In genomic region chr15:94972314-94972713, GRCh38 we compare ENCODE assay signal across 20 cellular contexts.
A peak's percentile ranks its signal among the peaks of the same experiment; 100 is the strongest.
DNase-seq lines count a peak whose midpoint lies in the region; ATAC-seq and TF ChIP-seq lines count a peak whose summit lies in the region.
"Had no signal": no experiment of that assay in that cellular context is flagged by ENCODE, and none has a peak within 500 bp of the region (broad histone marks: within the 10 kb centered on the region; RNA-seq: fewer than 3 reads in every experiment).

No MANE protein-coding gene starts in this region.

- no peak for ATAC-seq in GM19324 (IDR thresholded peaks at IDR 0.05; ENCODE audit: low FRiP score, unreplicated experiment)
- ATAC-seq: A549, HCT116, heart left ventricle had no signal

- H3K36me3 Mint-ChIP-seq in endodermal cell (ENCODE audit: low read depth), result no peaks in the 10 kb centered on the region

- peaks cover 25% of the 10 kb centered on the region for H3K4me1 Mint-ChIP-seq in endodermal cell

- H3K18ac ChIP-seq in mesenchymal stem cell (ENCODE audit: low read depth in 1 of 2, low read length in 2 of 2), result peak overlapping the region in 1 of 2 experiments; percentile 49

- no peak overlapping the region for H4K91ac ChIP-seq in mesenchymal stem cell (ENCODE audit: low read length)

- no peak overlapping the region for H3K4me3 Mint-ChIP-seq in endodermal cell
- H3K4me3 Mint-ChIP-seq: stimulated activated naive CD8-positive, alpha-beta T cell treated with anti-CD3 and anti-CD28 coated beads, Interleukin-15, Interleukin-2, amounts not matched to agents 100 ng/mL and 50 ng/mL, for 24 hours had no signal

- no peak overlapping the region for H4K8ac ChIP-seq in mesenchymal stem cell (ENCODE audit: low read length)

- no peak overlapping the region for H3K14ac ChIP-seq in mesenchymal stem cell (ENCODE audit: low read length in 2 of 2)

- no peaks in the 10 kb centered on the region for H3K36me3 ChIP-seq in endodermal cell (ENCODE audit: control insufficient read depth, insufficient read depth, low read length)
- no peaks in the 10 kb centered on the region for H3K36me3 ChIP-seq in mesenchymal stem cell (ENCODE audit: control insufficient read depth in 1 of 2, insufficient read depth in 2 of 2, low read depth in 1 of 2, low read length in 2 of 2)
- H3K36me3 ChIP-seq: heart left ventricle, neutrophil had no signal

- H3K9ac ChIP-seq in endodermal cell (ENCODE audit: extremely low read depth, low read length, poor library complexity, severe bottlenecking), result no peak overlapping the region
- H3K9ac ChIP-seq in mesenchymal stem cell (ENCODE audit: low read length), result no peak overlapping the region

- intact Hi-C loops in posterior cingulate gyrus (cut with DNase I), result no loop called here

- no peak overlapping the region for H2AK5ac ChIP-seq in mesenchymal stem cell (ENCODE audit: low read length, severe bottlenecking)

- peak overlapping the region in 1 of 2 experiments; percentile 63 for H2BK12ac ChIP-seq in mesenchymal stem cell (ENCODE audit: low read length in 2 of 2)

- H3K4me2 ChIP-seq in mesenchymal stem cell (ENCODE audit: low read length, poor library complexity, severe bottlenecking), result no peak overlapping the region
- H3K4me2 ChIP-seq: A549 had no signal

- H3K23ac ChIP-seq in mesenchymal stem cell (ENCODE audit: low read length in 2 of 2), result no peak overlapping the region

- H2AFZ ChIP-seq in mesenchymal stem cell (ENCODE audit: low read depth, low read length), result peak overlapping the region; percentile 69

- no peaks in the 10 kb centered on the region for H3K27me3 Mint-ChIP-seq in endodermal cell (ENCODE audit: insufficient read depth)
- H3K27me3 Mint-ChIP-seq: stimulated activated naive CD8-positive, alpha-beta T cell treated with anti-CD3 and anti-CD28 coated beads, Interleukin-15, Interleukin-2, amounts not matched to agents 100 ng/mL and 50 ng/mL, for 24 hours had no signal

- H3K27ac ChIP-seq in endodermal cell (ENCODE audit: low read depth, low read length) (no peak overlapping the region), mesenchymal stem cell (ENCODE audit: low read length, poor library complexity, severe bottlenecking) (peak overlapping the region; percentile 2)
- H3K27ac ChIP-seq: A549, heart left ventricle, neutrophil, skin epidermis had no signal

- H3K4me3 ChIP-seq in AG10803 (ENCODE audit: low read length), result no peak overlapping the region
- no peak overlapping the region for H3K4me3 ChIP-seq in endodermal cell (ENCODE audit: low read length)
- H3K4me3 ChIP-seq in mesenchymal stem cell (ENCODE audit: insufficient read depth in 1 of 2, low read depth in 1 of 2, low read length in 2 of 2), result no peak overlapping the region
- H3K4me3 ChIP-seq: A549, heart left ventricle, skin epidermis had no signal

- no peak overlapping the region for H2BK5ac ChIP-seq in mesenchymal stem cell (ENCODE audit: low read depth, low read length, poor library complexity, severe bottlenecking)

- H3K27me3 ChIP-seq in endodermal cell (ENCODE audit: control insufficient read depth, insufficient read depth, low read length, poor library complexity, severe bottlenecking), result no peaks in the 10 kb centered on the region
- no peaks in the 10 kb centered on the region for H3K27me3 ChIP-seq in mesenchymal stem cell (ENCODE audit: control insufficient read depth in 1 of 2, insufficient read depth in 1 of 2, low read length in 2 of 2)
- H3K27me3 ChIP-seq: heart left ventricle, neutrophil had no signal

- DNase-seq in AG10803 (ENCODE audit: low read depth) (peak; percentile 8), NCI-H460 (ENCODE audit: extremely low read depth, low read depth) (peak; percentile 11), endodermal cell (peak; percentile 86), mesenchymal stem cell (peak; percentile 22), posterior cingulate gyrus (no peak), DMS 273 treated with DMSO at 0.1 percent for 48 hours (lab: John Stamatoyannopoulos, UW) (no peak)
- DNase-seq in activated effector memory CD4-positive, alpha-beta T cell treated with anti-CD3 and anti-CD28 coated beads, Interleukin-2, amount 50 U/mL, for 16 hours, result no peak
- DNase-seq: activated CD4-positive, alpha-beta T cell treated with anti-CD3 and anti-CD28 coated beads, Interleukin-2, amount 50 U/mL, for 48 hours; Caco-2; heart left ventricle; Kasumi-1; NCI-H1694 treated with DMSO at 0.1 percent for 48 hours; NCI-H526; T-helper 9 cell had no signal

- peak overlapping the region in 1 of 2 experiments; percentile 61 for H3K4ac ChIP-seq in mesenchymal stem cell (ENCODE audit: low read depth in 1 of 2, low read length in 2 of 2)

- no peak overlapping the region for H2BK15ac ChIP-seq in mesenchymal stem cell (ENCODE audit: low read depth, poor library complexity, severe bottlenecking)

- H3K79me1 ChIP-seq in mesenchymal stem cell (replicated peaks; ENCODE audit: low read length, poor library complexity, severe bottlenecking), result no peaks in the 10 kb centered on the region

- H3K9me3 ChIP-seq in endodermal cell (ENCODE audit: control insufficient read depth, low read length) (no peaks in the 10 kb centered on the region), mesenchymal stem cell (ENCODE audit: control insufficient read depth, low read length) (no peaks in the 10 kb centered on the region)
- H3K9me3 ChIP-seq: Caco-2, heart left ventricle, neutrophil had no signal

- H3K9me3 Mint-ChIP-seq in endodermal cell, result peaks cover 6% of the 10 kb centered on the region
- H3K9me3 Mint-ChIP-seq: stimulated activated naive CD8-positive, alpha-beta T cell treated with anti-CD3 and anti-CD28 coated beads, Interleukin-15, Interleukin-2, amounts not matched to agents 100 ng/mL and 50 ng/mL, for 24 hours had no signal

- 92 to 94% methylated on average over 2 of the region's 2 CpGs for WGBS in endodermal cell (ENCODE audit: insufficient coverage in 1 of 2, insufficient read length in 1 of 2), 2 experiments
- 68% methylated on average over 2 of the region's 2 CpGs for WGBS in mesenchymal stem cell

- peak overlapping the region; percentile 89 for H3K27ac Mint-ChIP-seq in endodermal cell
- H3K27ac Mint-ChIP-seq: stimulated activated naive CD8-positive, alpha-beta T cell treated with anti-CD3 and anti-CD28 coated beads, Interleukin-15, Interleukin-2, amounts not matched to agents 100 ng/mL and 50 ng/mL, for 24 hours had no signal

- TF ChIP-seq CTCF in AG10803 (conservative IDR thresholded peaks at IDR 0.05; ENCODE audit: low read length) (no peak), endodermal cell (conservative IDR thresholded peaks at IDR 0.05) (no peak)

- no peak overlapping the region for H2BK120ac ChIP-seq in mesenchymal stem cell (ENCODE audit: low read depth, low read length)

- H3K4me1 ChIP-seq in endodermal cell (ENCODE audit: control insufficient read depth, insufficient read depth, low read length) (no peaks in the 10 kb centered on the region), mesenchymal stem cell (ENCODE audit: control insufficient read depth, insufficient read depth, low read depth, low read length) (no peaks in the 10 kb centered on the region)
- H3K4me1 ChIP-seq: A549, Caco-2, heart left ventricle had no signal

Comparison
In these comparisons a context has a peak if more than half of its experiments do, and no peak if none do; other contexts are left out.
1. DNase-seq: peak in AG10803 (single experiment), NCI-H460 (single experiment), endodermal cell (single experiment) and mesenchymal stem cell (single experiment); none in posterior cingulate gyrus (0 of 10), DMS 273 treated with DMSO at 0.1 percent for 48 hours (single experiment) and activated effector memory CD4-positive, alpha-beta T cell treated with anti-CD3 and anti-CD28 coated beads, Interleukin-2, amount 50 U/mL, for 16 hours (single experiment).